ENCODE assay signal across 1 cellular context in the genomic region with DNA sequence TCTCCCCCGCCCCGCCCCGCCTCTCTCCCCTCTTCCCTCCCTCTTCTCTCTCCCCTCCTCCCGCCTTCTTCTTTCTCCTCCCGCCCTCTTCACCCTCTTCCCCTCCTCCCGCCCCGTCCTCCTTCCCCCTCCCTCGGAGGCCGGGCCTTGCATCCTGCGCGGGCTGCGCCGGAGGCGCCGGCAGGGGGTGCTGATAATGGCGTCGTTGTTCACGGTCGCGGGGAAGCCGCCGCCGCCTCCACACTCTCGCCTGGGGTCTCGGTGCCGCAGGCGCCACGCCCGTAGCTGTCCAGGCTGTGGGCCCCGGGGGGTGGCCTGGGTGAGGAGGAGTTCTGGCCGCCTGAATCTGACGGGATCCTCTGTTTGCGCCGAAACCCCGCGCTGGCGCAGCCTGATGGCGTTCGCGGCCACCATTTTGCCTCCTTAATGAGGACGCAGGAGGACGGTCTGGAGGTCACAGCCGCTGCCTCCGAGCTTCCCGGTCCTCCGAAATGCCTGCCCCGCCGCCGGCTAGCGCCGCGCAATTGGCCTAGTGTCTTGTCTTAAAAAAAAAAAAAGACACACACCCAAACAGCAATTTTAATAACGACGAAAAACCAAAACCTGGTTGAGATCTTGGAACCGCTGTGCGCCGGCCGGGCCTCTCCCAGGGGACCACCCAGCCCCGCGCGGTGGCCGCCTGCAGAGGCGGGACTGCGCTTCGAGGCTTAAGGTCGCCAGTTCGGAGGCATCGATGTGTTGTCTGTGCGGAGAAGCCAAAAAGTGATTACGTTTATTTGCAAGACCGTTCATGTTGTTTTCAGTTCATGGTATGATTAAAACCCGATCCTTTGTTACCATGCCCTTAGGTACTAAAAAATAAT.
A peak's percentile ranks its signal among the peaks of the same experiment; 100 is the strongest.
TF ChIP-seq lines count a peak whose summit lies in the region.

No MANE protein-coding gene starts in this region.

TF ChIP-seq in HEK293, 187 proteins besides CTCF, POLR2A, EP300 and RAD21 (continued from another document and continues in another):
- peak; percentile 91 for TF ChIP-seq REST (tag by site-specific recombination; IDR thresholded peaks at IDR 0.05)
- peak; percentile 98 for TF ChIP-seq YY2 (tag by site-specific recombination; IDR thresholded peaks at IDR 0.05)
- TF ChIP-seq MZF1 (tag by site-specific recombination; IDR thresholded peaks at IDR 0.05; ENCODE audit: borderline replicate concordance): peak; percentile 75
- TF ChIP-seq ZSCAN5A (tag by site-specific recombination; IDR thresholded peaks at IDR 0.05): peak; percentile 97
- TF ChIP-seq ZNF354C (tag by site-specific recombination; IDR thresholded peaks at IDR 0.05; ENCODE audit: borderline replicate concordance, low read depth): 0 out of 2 replicates have a peak, but pooled peaks have one; percentile 63
- TF ChIP-seq ZNF302 (tag by site-specific recombination; IDR thresholded peaks at IDR 0.05; ENCODE audit: low read depth): no peak
- no peak for TF ChIP-seq SCRT1 (tag by site-specific recombination; IDR thresholded peaks at IDR 0.05; ENCODE audit: borderline replicate concordance)
- TF ChIP-seq KLF1 (tag by site-specific recombination; IDR thresholded peaks at IDR 0.05): peak; percentile 56
- TF ChIP-seq ZFP37 (tag by site-specific recombination; IDR thresholded peaks at IDR 0.05): peak; percentile 99
- TF ChIP-seq ZNF530 (tag by site-specific recombination; IDR thresholded peaks at IDR 0.05; ENCODE audit: low read depth): no peak
- TF ChIP-seq ZNF433 (tag by site-specific recombination; IDR thresholded peaks at IDR 0.05; ENCODE audit: low read depth): no peak
- peak; percentile 97 for TF ChIP-seq ZBTB17 (tag by site-specific recombination; IDR thresholded peaks at IDR 0.05)
- peak; percentile 76 for TF ChIP-seq ZBTB1 (tag by site-specific recombination; IDR thresholded peaks at IDR 0.05)
- TF ChIP-seq, protein P1, sequence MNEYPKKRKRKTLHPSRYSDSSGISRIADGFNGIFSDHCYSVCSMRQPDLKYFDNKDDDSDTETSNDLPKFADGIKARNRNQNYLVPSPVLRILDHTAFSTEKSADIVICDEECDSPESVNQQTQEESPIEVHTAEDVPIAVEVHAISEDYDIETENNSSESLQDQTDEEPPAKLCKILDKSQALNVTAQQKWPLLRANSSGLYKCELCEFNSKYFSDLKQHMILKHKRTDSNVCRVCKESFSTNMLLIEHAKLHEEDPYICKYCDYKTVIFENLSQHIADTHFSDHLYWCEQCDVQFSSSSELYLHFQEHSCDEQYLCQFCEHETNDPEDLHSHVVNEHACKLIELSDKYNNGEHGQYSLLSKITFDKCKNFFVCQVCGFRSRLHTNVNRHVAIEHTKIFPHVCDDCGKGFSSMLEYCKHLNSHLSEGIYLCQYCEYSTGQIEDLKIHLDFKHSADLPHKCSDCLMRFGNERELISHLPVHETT (tag by site-specific recombination; IDR thresholded peaks at IDR 0.05): peak; percentile 99
- TF ChIP-seq ZNF2 (tag by site-specific recombination; IDR thresholded peaks at IDR 0.05): peak; percentile 98
- TF ChIP-seq ZNF146 (tag by site-specific recombination; IDR thresholded peaks at IDR 0.05): peak; percentile 40
- peak; percentile 67; the same call in 1 of the 2 replicates for TF ChIP-seq OVOL3 (tag by site-specific recombination; IDR thresholded peaks at IDR 0.05)
- TF ChIP-seq, protein P2, sequence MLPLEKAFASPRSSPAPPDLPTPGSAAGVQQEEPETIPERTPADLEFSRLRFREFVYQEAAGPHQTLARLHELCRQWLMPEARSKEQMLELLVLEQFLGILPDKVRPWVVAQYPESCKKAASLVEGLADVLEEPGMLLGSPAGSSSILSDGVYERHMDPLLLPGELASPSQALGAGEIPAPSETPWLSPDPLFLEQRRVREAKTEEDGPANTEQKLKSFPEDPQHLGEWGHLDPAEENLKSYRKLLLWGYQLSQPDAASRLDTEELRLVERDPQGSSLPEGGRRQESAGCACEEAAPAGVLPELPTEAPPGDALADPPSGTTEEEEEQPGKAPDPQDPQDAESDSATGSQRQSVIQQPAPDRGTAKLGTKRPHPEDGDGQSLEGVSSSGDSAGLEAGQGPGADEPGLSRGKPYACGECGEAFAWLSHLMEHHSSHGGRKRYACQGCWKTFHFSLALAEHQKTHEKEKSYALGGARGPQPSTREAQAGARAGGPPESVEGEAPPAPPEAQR (tag by site-specific recombination; IDR thresholded peaks at IDR 0.05): no peak
- peak; percentile 41; the same call in 1 of the 2 replicates for TF ChIP-seq MEIS1 (CRISPR knock-in tag; IDR thresholded peaks at IDR 0.05; ENCODE audit: borderline replicate concordance)
- TF ChIP-seq SP2 (tag by site-specific recombination; IDR thresholded peaks at IDR 0.05): peak; percentile 95
- peak; percentile 94 for TF ChIP-seq ZNF660 (tag by site-specific recombination; IDR thresholded peaks at IDR 0.05)
- TF ChIP-seq ZNF621 (tag by site-specific recombination; IDR thresholded peaks at IDR 0.05): no peak
- TF ChIP-seq PRDM6 (tag by site-specific recombination; IDR thresholded peaks at IDR 0.05): peak; percentile 11; the same call in 1 of the 2 replicates
- TF ChIP-seq ZNF704 (tag by site-specific recombination; IDR thresholded peaks at IDR 0.05): peak; percentile 16; the same call in 1 of the 2 replicates
- TF ChIP-seq ZNF394 (tag by site-specific recombination; IDR thresholded peaks at IDR 0.05; ENCODE audit: borderline replicate concordance): peak; percentile 83
- TF ChIP-seq ZBTB11 (tag by site-specific recombination; conservative IDR thresholded peaks at IDR 0.05; ENCODE audit: low read depth): peak; percentile 75
- peak; percentile 99 for TF ChIP-seq ZFP69B (tag by site-specific recombination; IDR thresholded peaks at IDR 0.05)
- peak; percentile 81 for TF ChIP-seq TSHZ1 (tag by site-specific recombination; IDR thresholded peaks at IDR 0.05; ENCODE audit: borderline replicate concordance)
- TF ChIP-seq ZBTB8A (tag by site-specific recombination; IDR thresholded peaks at IDR 0.05): peak; percentile 97
- peak; percentile 97 for TF ChIP-seq ZNF561 (tag by site-specific recombination; IDR thresholded peaks at IDR 0.05; ENCODE audit: borderline replicate concordance)
- TF ChIP-seq WT1 (tag by site-specific recombination; IDR thresholded peaks at IDR 0.05): peak; percentile 97
- peak; percentile 90 for TF ChIP-seq ZNF610 (tag by site-specific recombination; IDR thresholded peaks at IDR 0.05; ENCODE audit: borderline replicate concordance)
- TF ChIP-seq GLI2 (tag by site-specific recombination; IDR thresholded peaks at IDR 0.05; ENCODE audit: borderline replicate concordance, low read depth): peak; percentile 25; the same call in 1 of the 2 replicates
